In the genomic region with DNA sequence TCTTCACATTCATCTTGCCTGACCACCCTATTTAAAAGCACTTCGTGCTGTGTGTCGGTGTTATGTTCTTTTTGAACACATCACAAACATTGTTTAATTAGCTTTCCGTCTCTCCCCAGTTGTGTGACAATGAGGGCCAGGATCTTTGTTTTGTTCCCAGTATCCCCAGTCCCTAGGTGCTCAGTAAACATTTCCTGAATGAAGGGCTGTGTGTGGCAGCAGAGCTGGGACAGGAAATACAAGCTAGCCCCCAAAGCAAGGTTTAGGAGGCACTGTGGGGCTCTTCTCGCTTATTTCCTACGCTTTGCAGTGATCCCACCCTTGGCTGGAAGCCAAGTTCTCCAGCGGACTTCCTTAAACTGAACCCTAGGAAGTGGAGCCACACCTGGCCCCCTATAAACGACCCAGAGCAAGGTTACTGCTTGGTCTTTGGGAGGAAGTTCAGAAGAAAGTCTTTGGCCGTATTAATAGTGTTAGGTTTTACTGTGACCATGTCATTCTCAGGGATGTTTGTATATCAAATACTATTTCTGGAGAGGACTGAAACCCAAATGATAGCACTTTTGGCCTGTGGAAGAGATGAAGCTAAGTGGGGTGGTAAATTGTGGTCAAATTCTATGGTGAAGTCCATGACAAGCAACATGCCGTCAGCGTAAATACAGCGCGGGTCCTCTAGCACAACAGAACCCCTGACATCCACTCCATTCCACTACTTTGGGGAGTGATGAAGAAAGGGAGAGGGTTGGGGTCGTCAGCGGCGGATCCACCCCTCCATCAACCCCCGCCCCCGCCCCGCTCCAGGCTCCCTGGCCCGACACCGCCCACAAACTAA, we compare ENCODE assay signal across 8 cellular contexts. TPM values are rescaled to one million over a fixed set of nuclear protein-coding genes. Genes with fewer than 3 reads are reported as not detected.
A peak's percentile ranks its signal among the peaks of the same experiment; 100 is the strongest.
DNase-seq lines count a peak whose midpoint lies in the region; ATAC-seq and TF ChIP-seq lines count a peak whose summit lies in the region.

No MANE protein-coding gene starts in this region.

- ATAC-seq in HG03095 (IDR thresholded peaks at IDR 0.05; ENCODE audit: unreplicated experiment), result no peak
- no peak for ATAC-seq in GM18858 (IDR thresholded peaks at IDR 0.05; ENCODE audit: unreplicated experiment)

- DNase-seq in CD1c-positive myeloid dendritic cell (ENCODE audit: extremely low spot score) (peak; percentile 23), neural crest cell (ENCODE audit: low read depth, low spot score) (no peak), posterior cingulate gyrus (no peak), GM19238 (ENCODE audit: insufficient read length, low spot score) (no peak)

- H3K27me3 Mint-ChIP-seq in neural crest cell (ENCODE audit: low read depth), result no peaks in the 10 kb centered on the region

- TF ChIP-seq CTCF in neural crest cell (conservative IDR thresholded peaks at IDR 0.05), result no peak

- H3K9me3 Mint-ChIP-seq in neural crest cell, result no peaks in the 10 kb centered on the region

- H3K4me1 Mint-ChIP-seq in neural crest cell, result peaks cover 38% of the 10 kb centered on the region

- H3K36me3 Mint-ChIP-seq in neural crest cell (ENCODE audit: low read depth), result peaks cover 9% of the 10 kb centered on the region

- no peak for TF ChIP-seq EP300 in Ishikawa (IDR thresholded peaks at IDR 0.05; ENCODE audit: borderline replicate concordance)

- TF ChIP-seq RAD21 in Ishikawa (IDR thresholded peaks at IDR 0.05; ENCODE audit: low read depth), result no peak

- no peak overlapping the region for H3K27ac Mint-ChIP-seq in neural crest cell (ENCODE audit: unreplicated experiment)

- H3K27ac ChIP-seq in cingulate gyrus (ENCODE audit: low read depth, low read length), result peak overlapping the region; percentile 33

- H3K4me3 Mint-ChIP-seq in neural crest cell, result peak overlapping the region; percentile 83

- intact Hi-C loops in posterior cingulate gyrus (cut with DNase I), result loop anchor here (5.0 kb wide), 1 partner anchor 39 kb away; no protein-coding TSS in a partner anchor

TF ChIP-seq in Ishikawa, 13 proteins besides CTCF, POLR2A, EP300 and RAD21:
- no peak for TF ChIP-seq TEAD4 (IDR thresholded peaks at IDR 0.05)
- no peak for TF ChIP-seq TCF12 (IDR thresholded peaks at IDR 0.05; ENCODE audit: low read depth)
- TF ChIP-seq ZBTB7A (IDR thresholded peaks at IDR 0.05; ENCODE audit: low read depth), result peak; percentile 16; the same call in 1 of the 2 replicates
- TF ChIP-seq YY1 (IDR thresholded peaks at IDR 0.05; ENCODE audit: low read depth), result no peak
- TF ChIP-seq EGR1 (IDR thresholded peaks at IDR 0.05), result peak; percentile 49
- TF ChIP-seq NFIC (IDR thresholded peaks at IDR 0.05), result peak; percentile 26; the same call in 1 of the 2 replicates
- TF ChIP-seq CREB1 (IDR thresholded peaks at IDR 0.05; ENCODE audit: low read depth), result no peak
- TF ChIP-seq, protein P1, sequence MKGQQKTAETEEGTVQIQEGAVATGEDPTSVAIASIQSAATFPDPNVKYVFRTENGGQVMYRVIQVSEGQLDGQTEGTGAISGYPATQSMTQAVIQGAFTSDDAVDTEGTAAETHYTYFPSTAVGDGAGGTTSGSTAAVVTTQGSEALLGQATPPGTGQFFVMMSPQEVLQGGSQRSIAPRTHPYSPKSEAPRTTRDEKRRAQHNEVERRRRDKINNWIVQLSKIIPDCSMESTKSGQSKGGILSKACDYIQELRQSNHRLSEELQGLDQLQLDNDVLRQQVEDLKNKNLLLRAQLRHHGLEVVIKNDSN (IDR thresholded peaks at IDR 0.05), result no peak
- TF ChIP-seq FOXM1 (IDR thresholded peaks at IDR 0.05; ENCODE audit: borderline replicate concordance, low read depth), result no peak
- TF ChIP-seq CEBPB (IDR thresholded peaks at IDR 0.05), result no peak

RNA-seq across cellular contexts. Expression of a gene that starts 0.6 kb away (rescaled TPM):
- total RNA-seq in neural crest cell, result 18.8 and 20.4 TPM in 2 replicates

RNA-seq across cellular contexts. Expression of a gene that starts 16.6 kb away (rescaled TPM):
- total RNA-seq in neural crest cell, result 1,717 and 1,733 TPM in 2 replicates

RNA-seq across cellular contexts. Expression of a gene that starts 45.3 kb away (rescaled TPM):
- 18.0 and 19.2 TPM in 2 replicates for total RNA-seq in neural crest cell
